ENCODE assay signal across 14 cellular contexts in the genomic region with DNA sequence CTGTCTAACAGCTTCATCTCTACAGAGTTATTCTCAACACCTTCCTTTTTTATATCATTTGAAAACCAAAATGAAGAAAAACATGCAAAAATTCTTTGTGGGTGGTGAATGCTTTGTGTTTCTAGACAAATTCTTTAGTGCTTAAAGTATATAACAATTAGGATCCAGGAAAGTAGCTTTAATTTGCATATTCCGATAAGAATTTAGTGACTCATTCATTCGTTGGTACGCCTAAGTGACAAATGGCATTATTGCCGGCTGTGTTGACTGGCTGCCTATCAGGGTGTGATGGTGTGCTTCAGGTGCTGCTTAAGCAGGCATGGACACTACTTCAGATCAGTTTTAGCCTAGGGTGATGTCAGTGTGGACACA. TPM values are rescaled to one million over a fixed set of nuclear protein-coding genes. Genes with fewer than 3 reads are reported as not detected.
DNase-seq lines count a peak whose midpoint lies in the region; ATAC-seq and TF ChIP-seq lines count a peak whose summit lies in the region.
"Had no signal": no experiment of that assay in that cellular context is flagged by ENCODE, and none has a peak within 500 bp of the region (broad histone marks: within the 10 kb centered on the region; RNA-seq: fewer than 3 reads in every experiment).

No MANE protein-coding gene starts in this region.

- H3K27ac Mint-ChIP-seq in MCF 10A (ENCODE audit: low read depth, unreplicated experiment) (no peak overlapping the region), WTC11 (0 out of 2 replicates have a peak overlapping the region, but pooled peaks have one; percentile 57), immature natural killer cell (peak overlapping the region; percentile 93 to 97 (median 96))

- H3K4me1 ChIP-seq in breast epithelium (no peaks in the 10 kb centered on the region), thymus (ENCODE audit: control insufficient read depth, insufficient read depth, low read length) (no peaks in the 10 kb centered on the region)
- H3K4me1 ChIP-seq: BE2C, gastroesophageal sphincter had no signal

- TF ChIP-seq CTCF in MCF 10A (IDR thresholded peaks at IDR 0.05; ENCODE audit: unreplicated experiment) (no peak), breast epithelium (IDR thresholded peaks at IDR 0.05) (no peak), WTC11 (IDR thresholded peaks at IDR 0.05) (no peak)

- DNase-seq in MCF 10A (ENCODE audit: unreplicated experiment) (no peak), breast epithelium (ENCODE audit: low spot score in 2 of 2) (no peak), WTC11 (ENCODE audit: low spot score) (no peak), immature natural killer cell (no peak), retina (no peak)
- DNase-seq: amygdala; BE2C; effector CD8-positive, alpha-beta T cell; NCI-H2029 treated with DMSO at 0.1 percent for 48 hours; stimulated activated CD4-positive, alpha-beta T cell treated with anti-CD3 and anti-CD28 coated beads, Interleukin-12 subunit alpha, Interleukin-12 subunit beta, amount 100 ng/mL, for 4 hours had no signal

- no peaks in the 10 kb centered on the region for H3K27me3 ChIP-seq in breast epithelium
- no peaks in the 10 kb centered on the region for H3K27me3 ChIP-seq in thymus (ENCODE audit: control insufficient read depth, insufficient read depth)
- H3K27me3 ChIP-seq: BE2C, gastroesophageal sphincter had no signal

- peaks cover 5% of the 10 kb centered on the region for H3K4me1 Mint-ChIP-seq in MCF 10A (ENCODE audit: insufficient read depth, unreplicated experiment)
- H3K4me1 Mint-ChIP-seq in WTC11: no peaks in the 10 kb centered on the region
- peaks cover 43 to 58% of the 10 kb centered on the region in 2 donors for H3K4me1 Mint-ChIP-seq in immature natural killer cell

- intact Hi-C loops in MCF 10A (cut with micrococcal nuclease) (no loop called here), breast epithelium (cut with DNase I; ENCODE audit: low total_unique reads) (no loop called here)

- H3K9me3 ChIP-seq in breast epithelium: no peaks in the 10 kb centered on the region
- H3K9me3 ChIP-seq in thymus (ENCODE audit: control insufficient read depth): no peaks in the 10 kb centered on the region
- H3K9me3 ChIP-seq: BE2C, gastroesophageal sphincter had no signal

- POLR2A ChIA-PET in MCF 10A (lab: Yijun Ruan, JAX): interaction anchor here (0.6 to 1.0 kb wide), 2 partner anchors 19 to 435 kb away, joined by 3 read pairs; no protein-coding TSS in a partner anchor
- POLR2A ChIA-PET in WTC11 (lab: Charles Lee): no interaction called here

- H3K36me3 ChIP-seq in breast epithelium: no peaks in the 10 kb centered on the region
- H3K36me3 ChIP-seq in thymus (ENCODE audit: control insufficient read depth, insufficient read depth): peaks cover 44% of the 10 kb centered on the region
- H3K36me3 ChIP-seq: gastroesophageal sphincter had no signal

- H3K4me3 Mint-ChIP-seq in MCF 10A (ENCODE audit: unreplicated experiment): no peak overlapping the region
- H3K4me3 Mint-ChIP-seq in WTC11: no peak overlapping the region
- peak overlapping the region; percentile 8 to 79 (median 59) for H3K4me3 Mint-ChIP-seq in immature natural killer cell

- H3K27me3 Mint-ChIP-seq in MCF 10A (ENCODE audit: insufficient read depth, unreplicated experiment) (no peaks in the 10 kb centered on the region), WTC11 (ENCODE audit: low read depth) (no peaks in the 10 kb centered on the region), immature natural killer cell (ENCODE audit: low read depth in 3 of 3) (peaks cover 1 to 5% (median 4%) of the 10 kb centered on the region in 3 donors)

- TSS peak; percentile 17 for BruUV-seq in MCF 10A (replicated peaks; lab: Mats Ljungman, UMichigan)

- CTCF ChIA-PET in MCF 10A (lab: Yijun Ruan, JAX) (interaction anchor here (0.5 to 5.9 kb wide), 9 partner anchors 10 to 681 kb away, joined by 3 to 61 read pairs (median 4); partner anchors contain the start of gene LMNB1), WTC11 (lab: Charles Lee) (no interaction called here)

- H3K4me3 ChIP-seq in breast epithelium: no peak overlapping the region
- no peak overlapping the region for H3K4me3 ChIP-seq in thymus (ENCODE audit: low read length)
- H3K4me3 ChIP-seq: gastroesophageal sphincter had no signal

- H3K36me3 Mint-ChIP-seq in MCF 10A (ENCODE audit: insufficient read depth, unreplicated experiment) (peaks cover 39% of the 10 kb centered on the region), WTC11 (peaks cover 76% of the 10 kb centered on the region), immature natural killer cell (peaks cover 0 to 6% (median 0%) of the 10 kb centered on the region in 3 donors)

- 75% methylated on average over 4 of the region's 4 CpGs for WGBS in thymus

- ATAC-seq in WTC11 (no peak), GM19023 (IDR thresholded peaks at IDR 0.05; ENCODE audit: unreplicated experiment) (no peak), HG02884 (IDR thresholded peaks at IDR 0.05; ENCODE audit: unreplicated experiment) (no peak)
- ATAC-seq: gastroesophageal sphincter had no signal

- H3K27ac ChIP-seq in breast epithelium (no peak overlapping the region), thymus (ENCODE audit: low read depth) (peak overlapping the region; percentile 61)
- H3K27ac ChIP-seq: gastroesophageal sphincter had no signal

- no peak for TF ChIP-seq POLR2A in breast epithelium (IDR thresholded peaks at IDR 0.05)

- no peaks in the 10 kb centered on the region for H3K9me3 Mint-ChIP-seq in MCF 10A (ENCODE audit: unreplicated experiment)
- H3K9me3 Mint-ChIP-seq in WTC11: no peaks in the 10 kb centered on the region
- no peaks in the 10 kb centered on the region for H3K9me3 Mint-ChIP-seq in immature natural killer cell

TF ChIP-seq in WTC11, 78 proteins besides CTCF, POLR2A, EP300 and RAD21 (continues in another document):
- TF ChIP-seq MYBL2 (CRISPR knock-in tag; IDR thresholded peaks at IDR 0.05): no peak
- TF ChIP-seq PRDM15 (CRISPR knock-in tag; IDR thresholded peaks at IDR 0.05): no peak
- TF ChIP-seq TCF7 (CRISPR knock-in tag; IDR thresholded peaks at IDR 0.05; ENCODE audit: low read depth): no peak
- no peak for TF ChIP-seq NR1H2 (CRISPR knock-in tag; IDR thresholded peaks at IDR 0.05)
- TF ChIP-seq ATF6 (CRISPR knock-in tag; IDR thresholded peaks at IDR 0.05): no peak
- TF ChIP-seq MLX (CRISPR knock-in tag; IDR thresholded peaks at IDR 0.05): no peak
- TF ChIP-seq, protein P1, sequence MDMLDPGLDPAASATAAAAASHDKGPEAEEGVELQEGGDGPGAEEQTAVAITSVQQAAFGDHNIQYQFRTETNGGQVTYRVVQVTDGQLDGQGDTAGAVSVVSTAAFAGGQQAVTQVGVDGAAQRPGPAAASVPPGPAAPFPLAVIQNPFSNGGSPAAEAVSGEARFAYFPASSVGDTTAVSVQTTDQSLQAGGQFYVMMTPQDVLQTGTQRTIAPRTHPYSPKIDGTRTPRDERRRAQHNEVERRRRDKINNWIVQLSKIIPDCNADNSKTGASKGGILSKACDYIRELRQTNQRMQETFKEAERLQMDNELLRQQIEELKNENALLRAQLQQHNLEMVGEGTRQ (CRISPR knock-in tag; IDR thresholded peaks at IDR 0.05): no peak
- TF ChIP-seq ZNF416 (CRISPR knock-in tag; IDR thresholded peaks at IDR 0.05): no peak
- no peak for TF ChIP-seq ZNF671 (CRISPR knock-in tag; IDR thresholded peaks at IDR 0.05)

RNA-seq across cellular contexts. Expression of gene LMNB1, which starts 35.2 kb away (rescaled TPM):
- total RNA-seq in MCF 10A (2022) (19.6 and 31.6 TPM in 2 replicates), breast epithelium (1 to 10 TPM; 4.8 to 6.4 (median 5.2) TPM), WTC11 (2021) (220 to 233 TPM (median 223 TPM) in 3 replicates)
- polyA plus RNA-seq in immature natural killer cell (10 to 100 TPM in 2 of 3 donors, 1 to 10 TPM in 1; 8.7 to 15.8 (median 10.6) TPM), thymus (27.2 TPM)

Comparison
In these comparisons a context has a peak if more than half of its experiments do, and no peak if none do; other contexts are left out.
1. H3K4me3 Mint-ChIP-seq: peak in immature natural killer cell (5 of 5); none in MCF 10A (single experiment) and WTC11 (single experiment).